Comparison of ENCODE assay signal across 10 cellular contexts in the genomic region with DNA sequence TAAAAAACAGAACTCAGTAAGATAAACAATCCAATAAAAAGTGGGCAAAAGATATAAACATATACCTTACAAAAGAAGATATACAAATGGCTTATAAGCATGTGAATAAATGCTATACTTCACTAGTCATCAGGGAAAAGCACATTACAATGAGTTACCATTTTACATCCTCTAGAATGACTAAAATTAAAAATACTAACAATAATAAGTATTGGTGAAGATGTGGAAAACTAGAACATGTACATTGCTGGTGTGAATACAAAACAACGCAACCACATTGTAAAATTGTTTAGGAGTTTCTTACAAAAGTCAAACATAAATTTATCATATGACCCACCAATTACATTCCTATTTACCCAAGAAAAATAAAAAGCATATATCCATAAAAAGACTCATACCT.
"Had no signal": no experiment of that assay in that cellular context is flagged by ENCODE, and none has a peak within 500 bp of the region (broad histone marks: within the 10 kb centered on the region; RNA-seq: fewer than 3 reads in every experiment).

No MANE protein-coding gene starts in this region.

- H3K27ac ChIP-seq: KMS-11 had no signal

- ATAC-seq: GM23338 had no signal

- FAIRE-seq: H1, H54, HTR-8/SVneo had no signal

- H3K4me3 ChIP-seq: GM23338 had no signal

- H3K9ac ChIP-seq: KMS-11 had no signal

- H2AFZ ChIP-seq: GM23338 had no signal

- DNase-seq: H9, HCEC 1CT, HFFc6, IMR-90, KBM-7 had no signal

- H3K4me2 ChIP-seq: GM23338, KMS-11 had no signal
